Comparison of ENCODE assay signal across 1 cellular context in the genomic region with DNA sequence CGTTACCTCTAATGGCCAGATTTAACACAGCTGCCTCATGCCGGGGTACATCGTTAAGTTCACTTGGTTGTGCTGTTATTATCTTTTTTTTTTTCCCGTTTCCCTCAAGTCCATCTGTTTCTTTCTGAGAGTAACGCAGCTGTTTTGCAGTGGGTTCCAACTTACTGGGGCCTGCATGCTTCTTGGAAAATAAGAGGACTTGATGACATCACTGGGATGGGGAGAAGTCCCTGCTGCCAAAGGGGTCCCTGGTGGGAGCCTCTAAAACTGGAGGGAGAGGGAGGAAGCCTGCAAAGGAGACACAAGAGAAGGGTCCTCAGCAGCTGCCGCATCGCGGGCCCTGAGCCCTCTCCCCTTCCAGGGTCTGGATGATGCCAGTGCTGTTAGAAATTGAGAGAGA.
TF ChIP-seq lines count a peak whose summit lies in the region.

No MANE protein-coding gene starts in this region.

TF ChIP-seq in HepG2, 621 proteins besides CTCF, POLR2A, EP300 and RAD21 (continued from another document):
- TF ChIP-seq CREM (IDR thresholded peaks at IDR 0.05) (no peak), CREM (CRISPR knock-in tag; IDR thresholded peaks at IDR 0.05) (no peak), CREB1 (IDR thresholded peaks at IDR 0.05) (peak; percentile 32; the same call in 1 of the 2 replicates), CREB1 (CRISPR knock-in tag; IDR thresholded peaks at IDR 0.05) (no peak)
- TF ChIP-seq, protein P1, sequence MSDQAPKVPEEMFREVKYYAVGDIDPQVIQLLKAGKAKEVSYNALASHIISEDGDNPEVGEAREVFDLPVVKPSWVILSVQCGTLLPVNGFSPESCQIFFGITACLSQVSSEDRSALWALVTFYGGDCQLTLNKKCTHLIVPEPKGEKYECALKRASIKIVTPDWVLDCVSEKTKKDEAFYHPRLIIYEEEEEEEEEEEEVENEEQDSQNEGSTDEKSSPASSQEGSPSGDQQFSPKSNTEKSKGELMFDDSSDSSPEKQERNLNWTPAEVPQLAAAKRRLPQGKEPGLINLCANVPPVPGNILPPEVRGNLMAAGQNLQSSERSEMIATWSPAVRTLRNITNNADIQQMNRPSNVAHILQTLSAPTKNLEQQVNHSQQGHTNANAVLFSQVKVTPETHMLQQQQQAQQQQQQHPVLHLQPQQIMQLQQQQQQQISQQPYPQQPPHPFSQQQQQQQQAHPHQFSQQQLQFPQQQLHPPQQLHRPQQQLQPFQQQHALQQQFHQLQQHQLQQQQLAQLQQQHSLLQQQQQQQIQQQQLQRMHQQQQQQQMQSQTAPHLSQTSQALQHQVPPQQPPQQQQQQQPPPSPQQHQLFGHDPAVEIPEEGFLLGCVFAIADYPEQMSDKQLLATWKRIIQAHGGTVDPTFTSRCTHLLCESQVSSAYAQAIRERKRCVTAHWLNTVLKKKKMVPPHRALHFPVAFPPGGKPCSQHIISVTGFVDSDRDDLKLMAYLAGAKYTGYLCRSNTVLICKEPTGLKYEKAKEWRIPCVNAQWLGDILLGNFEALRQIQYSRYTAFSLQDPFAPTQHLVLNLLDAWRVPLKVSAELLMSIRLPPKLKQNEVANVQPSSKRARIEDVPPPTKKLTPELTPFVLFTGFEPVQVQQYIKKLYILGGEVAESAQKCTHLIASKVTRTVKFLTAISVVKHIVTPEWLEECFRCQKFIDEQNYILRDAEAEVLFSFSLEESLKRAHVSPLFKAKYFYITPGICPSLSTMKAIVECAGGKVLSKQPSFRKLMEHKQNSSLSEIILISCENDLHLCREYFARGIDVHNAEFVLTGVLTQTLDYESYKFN (CRISPR knock-in tag; conservative IDR thresholded peaks at IDR 0.05): peak; percentile 9; the same call in 1 of the 2 replicates
- TF ChIP-seq, protein P2, sequence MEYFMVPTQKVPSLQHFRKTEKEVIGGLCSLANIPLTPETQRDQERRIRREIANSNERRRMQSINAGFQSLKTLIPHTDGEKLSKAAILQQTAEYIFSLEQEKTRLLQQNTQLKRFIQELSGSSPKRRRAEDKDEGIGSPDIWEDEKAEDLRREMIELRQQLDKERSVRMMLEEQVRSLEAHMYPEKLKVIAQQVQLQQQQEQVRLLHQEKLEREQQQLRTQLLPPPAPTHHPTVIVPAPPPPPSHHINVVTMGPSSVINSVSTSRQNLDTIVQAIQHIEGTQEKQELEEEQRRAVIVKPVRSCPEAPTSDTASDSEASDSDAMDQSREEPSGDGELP (IDR thresholded peaks at IDR 0.05; ENCODE audit: borderline replicate concordance, low read depth): 0 out of 2 replicates have a peak, but pooled peaks have one; percentile 6
- TF ChIP-seq, protein P3, sequence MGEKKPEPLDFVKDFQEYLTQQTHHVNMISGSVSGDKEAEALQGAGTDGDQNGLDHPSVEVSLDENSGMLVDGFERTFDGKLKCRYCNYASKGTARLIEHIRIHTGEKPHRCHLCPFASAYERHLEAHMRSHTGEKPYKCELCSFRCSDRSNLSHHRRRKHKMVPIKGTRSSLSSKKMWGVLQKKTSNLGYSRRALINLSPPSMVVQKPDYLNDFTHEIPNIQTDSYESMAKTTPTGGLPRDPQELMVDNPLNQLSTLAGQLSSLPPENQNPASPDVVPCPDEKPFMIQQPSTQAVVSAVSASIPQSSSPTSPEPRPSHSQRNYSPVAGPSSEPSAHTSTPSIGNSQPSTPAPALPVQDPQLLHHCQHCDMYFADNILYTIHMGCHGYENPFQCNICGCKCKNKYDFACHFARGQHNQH (CRISPR knock-in tag; IDR thresholded peaks at IDR 0.05): no peak
- TF ChIP-seq, protein P4, sequence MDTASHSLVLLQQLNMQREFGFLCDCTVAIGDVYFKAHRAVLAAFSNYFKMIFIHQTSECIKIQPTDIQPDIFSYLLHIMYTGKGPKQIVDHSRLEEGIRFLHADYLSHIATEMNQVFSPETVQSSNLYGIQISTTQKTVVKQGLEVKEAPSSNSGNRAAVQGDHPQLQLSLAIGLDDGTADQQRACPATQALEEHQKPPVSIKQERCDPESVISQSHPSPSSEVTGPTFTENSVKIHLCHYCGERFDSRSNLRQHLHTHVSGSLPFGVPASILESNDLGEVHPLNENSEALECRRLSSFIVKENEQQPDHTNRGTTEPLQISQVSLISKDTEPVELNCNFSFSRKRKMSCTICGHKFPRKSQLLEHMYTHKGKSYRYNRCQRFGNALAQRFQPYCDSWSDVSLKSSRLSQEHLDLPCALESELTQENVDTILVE (CRISPR knock-in tag; IDR thresholded peaks at IDR 0.05): no peak
- TF ChIP-seq, protein P5, sequence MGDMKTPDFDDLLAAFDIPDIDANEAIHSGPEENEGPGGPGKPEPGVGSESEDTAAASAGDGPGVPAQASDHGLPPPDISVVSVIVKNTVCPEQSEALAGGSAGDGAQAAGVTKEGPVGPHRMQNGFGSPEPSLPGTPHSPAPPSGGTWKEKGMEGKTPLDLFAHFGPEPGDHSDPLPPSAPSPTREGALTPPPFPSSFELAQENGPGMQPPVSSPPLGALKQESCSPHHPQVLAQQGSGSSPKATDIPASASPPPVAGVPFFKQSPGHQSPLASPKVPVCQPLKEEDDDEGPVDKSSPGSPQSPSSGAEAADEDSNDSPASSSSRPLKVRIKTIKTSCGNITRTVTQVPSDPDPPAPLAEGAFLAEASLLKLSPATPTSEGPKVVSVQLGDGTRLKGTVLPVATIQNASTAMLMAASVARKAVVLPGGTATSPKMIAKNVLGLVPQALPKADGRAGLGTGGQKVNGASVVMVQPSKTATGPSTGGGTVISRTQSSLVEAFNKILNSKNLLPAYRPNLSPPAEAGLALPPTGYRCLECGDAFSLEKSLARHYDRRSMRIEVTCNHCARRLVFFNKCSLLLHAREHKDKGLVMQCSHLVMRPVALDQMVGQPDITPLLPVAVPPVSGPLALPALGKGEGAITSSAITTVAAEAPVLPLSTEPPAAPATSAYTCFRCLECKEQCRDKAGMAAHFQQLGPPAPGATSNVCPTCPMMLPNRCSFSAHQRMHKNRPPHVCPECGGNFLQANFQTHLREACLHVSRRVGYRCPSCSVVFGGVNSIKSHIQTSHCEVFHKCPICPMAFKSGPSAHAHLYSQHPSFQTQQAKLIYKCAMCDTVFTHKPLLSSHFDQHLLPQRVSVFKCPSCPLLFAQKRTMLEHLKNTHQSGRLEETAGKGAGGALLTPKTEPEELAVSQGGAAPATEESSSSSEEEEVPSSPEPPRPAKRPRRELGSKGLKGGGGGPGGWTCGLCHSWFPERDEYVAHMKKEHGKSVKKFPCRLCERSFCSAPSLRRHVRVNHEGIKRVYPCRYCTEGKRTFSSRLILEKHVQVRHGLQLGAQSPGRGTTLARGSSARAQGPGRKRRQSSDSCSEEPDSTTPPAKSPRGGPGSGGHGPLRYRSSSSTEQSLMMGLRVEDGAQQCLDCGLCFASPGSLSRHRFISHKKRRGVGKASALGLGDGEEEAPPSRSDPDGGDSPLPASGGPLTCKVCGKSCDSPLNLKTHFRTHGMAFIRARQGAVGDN (CRISPR knock-in tag; IDR thresholded peaks at IDR 0.05): 0 out of 2 replicates have a peak, but pooled peaks have one; percentile 15
